Comparison of ENCODE assay signal across 1 cellular context in the genomic region with DNA sequence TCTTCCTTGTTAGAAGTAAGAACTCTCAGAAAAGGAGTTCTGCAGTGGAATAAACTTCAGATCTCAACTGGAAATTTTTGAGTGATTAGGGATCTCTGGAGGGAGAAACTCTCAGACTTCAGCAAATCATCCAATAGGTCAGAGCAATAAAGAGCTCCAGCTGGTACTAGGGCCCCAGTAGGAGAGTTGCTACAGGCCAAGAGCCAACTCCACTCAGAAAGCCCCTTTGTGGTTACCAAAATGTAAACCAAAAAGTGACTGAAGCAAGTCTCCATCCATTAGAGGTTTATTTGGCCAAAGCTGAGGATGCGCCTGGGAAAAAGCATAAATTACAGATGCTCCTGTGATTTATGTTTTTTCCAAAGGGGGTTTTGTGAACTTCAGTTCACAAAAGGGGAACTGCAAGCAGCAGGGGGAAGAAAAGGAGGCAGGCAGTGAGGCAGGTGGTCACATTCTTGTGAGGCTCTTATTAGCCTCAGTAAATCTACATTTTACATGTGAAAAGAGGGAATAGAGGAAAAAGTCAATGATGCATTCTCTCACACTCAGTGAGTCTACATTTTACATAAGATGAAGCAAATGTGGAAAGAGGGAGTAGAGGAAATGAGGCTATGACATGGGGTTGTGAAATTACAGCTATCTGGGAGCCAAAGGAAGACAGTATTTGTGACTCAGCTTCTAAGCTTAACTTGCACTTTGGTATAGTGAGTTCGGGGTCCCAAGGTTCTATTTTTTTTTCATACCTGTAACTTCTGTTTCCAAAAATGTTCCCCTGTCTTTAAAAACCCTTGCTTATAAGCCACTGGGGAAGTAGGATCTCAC.
TF ChIP-seq lines count a peak whose summit lies in the region.

No MANE protein-coding gene starts in this region.

TF ChIP-seq in IMR-90, 13 proteins besides CTCF, POLR2A, EP300 and RAD21 (continued from another document):
- TF ChIP-seq, protein P1, sequence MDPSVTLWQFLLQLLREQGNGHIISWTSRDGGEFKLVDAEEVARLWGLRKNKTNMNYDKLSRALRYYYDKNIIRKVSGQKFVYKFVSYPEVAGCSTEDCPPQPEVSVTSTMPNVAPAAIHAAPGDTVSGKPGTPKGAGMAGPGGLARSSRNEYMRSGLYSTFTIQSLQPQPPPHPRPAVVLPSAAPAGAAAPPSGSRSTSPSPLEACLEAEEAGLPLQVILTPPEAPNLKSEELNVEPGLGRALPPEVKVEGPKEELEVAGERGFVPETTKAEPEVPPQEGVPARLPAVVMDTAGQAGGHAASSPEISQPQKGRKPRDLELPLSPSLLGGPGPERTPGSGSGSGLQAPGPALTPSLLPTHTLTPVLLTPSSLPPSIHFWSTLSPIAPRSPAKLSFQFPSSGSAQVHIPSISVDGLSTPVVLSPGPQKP (IDR thresholded peaks at IDR 0.05; ENCODE audit: borderline replicate concordance, low read depth, low read length), result no peak
- TF ChIP-seq NFE2L2 (IDR thresholded peaks at IDR 0.05; ENCODE audit: low read depth, low read length) (no peak), SMC3 (IDR thresholded peaks at IDR 0.05; ENCODE audit: low read depth, low read length) (no peak), MAZ (IDR thresholded peaks at IDR 0.05; ENCODE audit: borderline replicate concordance, low read depth, low read length) (no peak), RFX5 (IDR thresholded peaks at IDR 0.05; ENCODE audit: low read depth, low read length) (no peak), MAFK (IDR thresholded peaks at IDR 0.05; ENCODE audit: low read depth, low read length) (no peak), MXI1 (IDR thresholded peaks at IDR 0.05; ENCODE audit: borderline replicate concordance, low read depth, low read length) (no peak), RCOR1 (IDR thresholded peaks at IDR 0.05; ENCODE audit: insufficient replicate concordance, low read length) (no peak)
- TF ChIP-seq, protein P2, sequence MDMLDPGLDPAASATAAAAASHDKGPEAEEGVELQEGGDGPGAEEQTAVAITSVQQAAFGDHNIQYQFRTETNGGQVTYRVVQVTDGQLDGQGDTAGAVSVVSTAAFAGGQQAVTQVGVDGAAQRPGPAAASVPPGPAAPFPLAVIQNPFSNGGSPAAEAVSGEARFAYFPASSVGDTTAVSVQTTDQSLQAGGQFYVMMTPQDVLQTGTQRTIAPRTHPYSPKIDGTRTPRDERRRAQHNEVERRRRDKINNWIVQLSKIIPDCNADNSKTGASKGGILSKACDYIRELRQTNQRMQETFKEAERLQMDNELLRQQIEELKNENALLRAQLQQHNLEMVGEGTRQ (IDR thresholded peaks at IDR 0.05; ENCODE audit: low read depth, low read length), result no peak
TF ChIP-seq in IMR-90: peak in this region for 0.
